ENCODE assay signal across 10 cellular contexts in genomic region chr18:11955299-11956029, GRCh38. TPM values are rescaled to one million over a fixed set of nuclear protein-coding genes. Genes with fewer than 3 reads are reported as not detected.
DNase-seq lines count a peak whose midpoint lies in the region; ATAC-seq and TF ChIP-seq lines count a peak whose summit lies in the region.
"Had no signal": no experiment of that assay in that cellular context is flagged by ENCODE, and none has a peak within 500 bp of the region (broad histone marks: within the 10 kb centered on the region; RNA-seq: fewer than 3 reads in every experiment).

No MANE protein-coding gene starts in this region.

- TF ChIP-seq CTCF in upper lobe of right lung (IDR thresholded peaks at IDR 0.05) (no peak), ascending aorta (IDR thresholded peaks at IDR 0.05) (no peak)

- no peaks in the 10 kb centered on the region for H3K9me3 ChIP-seq in upper lobe of right lung
- peaks cover 0 to 9% of the 10 kb centered on the region in 2 donors for H3K9me3 ChIP-seq in ascending aorta

- DNase-seq in NOMO-1 (lab: John Stamatoyannopoulos, UW; ENCODE audit: unreplicated experiment in 2 of 2) (peak; percentile 16 to 42), NOMO-1 treated with dmso at 0.1 percent for 144 hours (lab: John Stamatoyannopoulos, UW; ENCODE audit: unreplicated experiment) (no peak), amygdala (lab: John Stamatoyannopoulos, UW) (peak in 38 of 56 donors; percentile 3 to 75 (median 29)), iPS-NIHi7 (ENCODE audit: extremely low spot score) (peak; percentile 31), upper lobe of right lung (peak; percentile 80), NAMALWA (ENCODE audit: low spot score) (no peak), ascending aorta (ENCODE audit: low spot score in 2 of 2) (no peak)
- DNase-seq in activated naive CD4-positive, alpha-beta T cell (lab: John Stamatoyannopoulos, UW): no peak
- DNase-seq: KG1 had no signal

- H3K36me3 ChIP-seq in upper lobe of right lung (no peaks in the 10 kb centered on the region), ascending aorta (no peaks in the 10 kb centered on the region)

- H3K27ac ChIP-seq in upper lobe of right lung: peak overlapping the region; percentile 44
- H3K27ac ChIP-seq in ascending aorta: no peak overlapping the region
- H3K27ac ChIP-seq: C4-2B had no signal

- peak; percentile 80 for ATAC-seq in upper lobe of right lung

- peaks cover 4% of the 10 kb centered on the region for H3K4me1 ChIP-seq in upper lobe of right lung
- H3K4me1 ChIP-seq in ascending aorta: no peaks in the 10 kb centered on the region

- no peak overlapping the region for H3K4me3 ChIP-seq in upper lobe of right lung
- H3K4me3 ChIP-seq in ascending aorta: no peak overlapping the region

- intact Hi-C loops in upper lobe of right lung (cut with DNase I) (no loop called here), ascending aorta (cut with DNase I) (no loop called here)

- no peaks in the 10 kb centered on the region for H3K27me3 ChIP-seq in upper lobe of right lung
- no peaks in the 10 kb centered on the region for H3K27me3 ChIP-seq in ascending aorta

RNA-seq across cellular contexts. Expression of gene IMPA2, which starts 25.8 kb away (rescaled TPM):
- total RNA-seq in upper lobe of right lung: 54.6 TPM
- total RNA-seq in ascending aorta: 43.4 TPM

RNA-seq across cellular contexts. Expression of gene MPPE1, which starts 47.3 kb away (rescaled TPM):
- 67.0 TPM for total RNA-seq in upper lobe of right lung
- total RNA-seq in ascending aorta: 18.9 TPM

Comparison
In these comparisons a context has a peak if more than half of its experiments do, and no peak if none do; other contexts are left out.
1. DNase-seq: peak in NOMO-1 (2 of 2), amygdala (38 of 56), iPS-NIHi7 (single experiment) and upper lobe of right lung (single experiment); none in NOMO-1 treated with dmso at 0.1 percent for 144 hours (single experiment), NAMALWA (single experiment), ascending aorta (0 of 2) and activated naive CD4-positive, alpha-beta T cell (0 of 4).